2 cellular contexts compared by ENCODE assay signal in the genomic region with DNA sequence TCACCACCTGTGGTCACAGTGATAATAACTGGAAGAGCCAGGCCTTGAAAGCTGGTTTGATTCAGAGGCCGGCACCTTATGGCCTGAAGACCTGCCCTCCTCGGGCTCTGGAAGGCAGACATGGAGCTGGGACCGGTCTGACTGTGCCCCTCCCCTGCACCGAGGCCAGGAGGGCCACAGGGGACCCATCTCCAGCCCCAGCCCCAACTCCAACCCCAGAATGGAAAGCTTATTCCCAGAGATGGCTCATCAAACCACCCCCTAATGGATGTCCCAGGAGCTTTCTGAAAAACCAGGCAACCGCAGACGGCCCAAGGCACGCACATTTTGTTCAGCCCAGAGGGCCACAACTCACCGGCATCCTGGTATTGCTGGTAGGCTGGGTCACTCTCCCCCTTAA.
TF ChIP-seq lines count a peak whose summit lies in the region.

No MANE protein-coding gene starts in this region.

TF ChIP-seq in GM23338, 12 proteins besides CTCF, POLR2A, EP300 and RAD21 (continued from another document):
- TF ChIP-seq STAT1 (IDR thresholded peaks at IDR 0.05; ENCODE audit: unreplicated experiment): no peak
- TF ChIP-seq, protein P1, sequence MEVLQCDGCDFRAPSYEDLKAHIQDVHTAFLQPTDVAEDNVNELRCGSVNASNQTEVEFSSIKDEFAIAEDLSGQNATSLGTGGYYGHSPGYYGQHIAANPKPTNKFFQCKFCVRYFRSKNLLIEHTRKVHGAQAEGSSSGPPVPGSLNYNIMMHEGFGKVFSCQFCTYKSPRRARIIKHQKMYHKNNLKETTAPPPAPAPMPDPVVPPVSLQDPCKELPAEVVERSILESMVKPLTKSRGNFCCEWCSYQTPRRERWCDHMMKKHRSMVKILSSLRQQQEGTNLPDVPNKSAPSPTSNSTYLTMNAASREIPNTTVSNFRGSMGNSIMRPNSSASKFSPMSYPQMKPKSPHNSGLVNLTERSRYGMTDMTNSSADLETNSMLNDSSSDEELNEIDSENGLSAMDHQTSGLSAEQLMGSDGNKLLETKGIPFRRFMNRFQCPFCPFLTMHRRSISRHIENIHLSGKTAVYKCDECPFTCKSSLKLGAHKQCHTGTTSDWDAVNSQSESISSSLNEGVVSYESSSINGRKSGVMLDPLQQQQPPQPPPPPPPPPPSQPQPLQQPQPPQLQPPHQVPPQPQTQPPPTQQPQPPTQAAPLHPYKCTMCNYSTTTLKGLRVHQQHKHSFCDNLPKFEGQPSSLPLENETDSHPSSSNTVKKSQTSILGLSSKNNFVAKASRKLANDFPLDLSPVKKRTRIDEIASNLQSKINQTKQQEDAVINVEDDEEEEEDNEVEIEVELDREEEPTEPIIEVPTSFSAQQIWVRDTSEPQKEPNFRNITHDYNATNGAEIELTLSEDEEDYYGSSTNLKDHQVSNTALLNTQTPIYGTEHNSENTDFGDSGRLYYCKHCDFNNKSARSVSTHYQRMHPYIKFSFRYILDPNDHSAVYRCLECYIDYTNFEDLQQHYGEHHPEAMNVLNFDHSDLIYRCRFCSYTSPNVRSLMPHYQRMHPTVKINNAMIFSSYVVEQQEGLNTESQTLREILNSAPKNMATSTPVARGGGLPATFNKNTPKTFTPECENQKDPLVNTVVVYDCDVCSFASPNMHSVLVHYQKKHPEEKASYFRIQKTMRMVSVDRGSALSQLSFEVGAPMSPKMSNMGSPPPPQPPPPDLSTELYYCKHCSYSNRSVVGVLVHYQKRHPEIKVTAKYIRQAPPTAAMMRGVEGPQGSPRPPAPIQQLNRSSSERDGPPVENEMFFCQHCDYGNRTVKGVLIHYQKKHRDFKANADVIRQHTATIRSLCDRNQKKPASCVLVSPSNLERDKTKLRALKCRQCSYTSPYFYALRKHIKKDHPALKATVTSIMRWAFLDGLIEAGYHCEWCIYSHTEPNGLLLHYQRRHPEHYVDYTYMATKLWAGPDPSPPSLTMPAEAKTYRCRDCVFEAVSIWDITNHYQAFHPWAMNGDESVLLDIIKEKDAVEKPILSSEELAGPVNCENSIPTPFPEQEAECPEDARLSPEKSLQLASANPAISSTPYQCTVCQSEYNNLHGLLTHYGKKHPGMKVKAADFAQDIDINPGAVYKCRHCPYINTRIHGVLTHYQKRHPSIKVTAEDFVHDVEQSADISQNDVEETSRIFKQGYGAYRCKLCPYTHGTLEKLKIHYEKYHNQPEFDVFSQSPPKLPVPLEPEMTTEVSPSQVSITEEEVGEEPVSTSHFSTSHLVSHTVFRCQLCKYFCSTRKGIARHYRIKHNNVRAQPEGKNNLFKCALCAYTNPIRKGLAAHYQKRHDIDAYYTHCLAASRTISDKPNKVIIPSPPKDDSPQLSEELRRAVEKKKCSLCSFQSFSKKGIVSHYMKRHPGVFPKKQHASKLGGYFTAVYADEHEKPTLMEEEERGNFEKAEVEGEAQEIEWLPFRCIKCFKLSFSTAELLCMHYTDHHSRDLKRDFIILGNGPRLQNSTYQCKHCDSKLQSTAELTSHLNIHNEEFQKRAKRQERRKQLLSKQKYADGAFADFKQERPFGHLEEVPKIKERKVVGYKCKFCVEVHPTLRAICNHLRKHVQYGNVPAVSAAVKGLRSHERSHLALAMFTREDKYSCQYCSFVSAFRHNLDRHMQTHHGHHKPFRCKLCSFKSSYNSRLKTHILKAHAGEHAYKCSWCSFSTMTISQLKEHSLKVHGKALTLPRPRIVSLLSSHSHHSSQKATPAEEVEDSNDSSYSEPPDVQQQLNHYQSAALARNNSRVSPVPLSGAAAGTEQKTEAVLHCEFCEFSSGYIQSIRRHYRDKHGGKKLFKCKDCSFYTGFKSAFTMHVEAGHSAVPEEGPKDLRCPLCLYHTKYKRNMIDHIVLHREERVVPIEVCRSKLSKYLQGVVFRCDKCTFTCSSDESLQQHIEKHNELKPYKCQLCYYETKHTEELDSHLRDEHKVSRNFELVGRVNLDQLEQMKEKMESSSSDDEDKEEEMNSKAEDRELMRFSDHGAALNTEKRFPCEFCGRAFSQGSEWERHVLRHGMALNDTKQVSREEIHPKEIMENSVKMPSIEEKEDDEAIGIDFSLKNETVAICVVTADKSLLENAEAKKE (CRISPR knock-in tag; IDR thresholded peaks at IDR 0.05): no peak
- TF ChIP-seq, protein P2, sequence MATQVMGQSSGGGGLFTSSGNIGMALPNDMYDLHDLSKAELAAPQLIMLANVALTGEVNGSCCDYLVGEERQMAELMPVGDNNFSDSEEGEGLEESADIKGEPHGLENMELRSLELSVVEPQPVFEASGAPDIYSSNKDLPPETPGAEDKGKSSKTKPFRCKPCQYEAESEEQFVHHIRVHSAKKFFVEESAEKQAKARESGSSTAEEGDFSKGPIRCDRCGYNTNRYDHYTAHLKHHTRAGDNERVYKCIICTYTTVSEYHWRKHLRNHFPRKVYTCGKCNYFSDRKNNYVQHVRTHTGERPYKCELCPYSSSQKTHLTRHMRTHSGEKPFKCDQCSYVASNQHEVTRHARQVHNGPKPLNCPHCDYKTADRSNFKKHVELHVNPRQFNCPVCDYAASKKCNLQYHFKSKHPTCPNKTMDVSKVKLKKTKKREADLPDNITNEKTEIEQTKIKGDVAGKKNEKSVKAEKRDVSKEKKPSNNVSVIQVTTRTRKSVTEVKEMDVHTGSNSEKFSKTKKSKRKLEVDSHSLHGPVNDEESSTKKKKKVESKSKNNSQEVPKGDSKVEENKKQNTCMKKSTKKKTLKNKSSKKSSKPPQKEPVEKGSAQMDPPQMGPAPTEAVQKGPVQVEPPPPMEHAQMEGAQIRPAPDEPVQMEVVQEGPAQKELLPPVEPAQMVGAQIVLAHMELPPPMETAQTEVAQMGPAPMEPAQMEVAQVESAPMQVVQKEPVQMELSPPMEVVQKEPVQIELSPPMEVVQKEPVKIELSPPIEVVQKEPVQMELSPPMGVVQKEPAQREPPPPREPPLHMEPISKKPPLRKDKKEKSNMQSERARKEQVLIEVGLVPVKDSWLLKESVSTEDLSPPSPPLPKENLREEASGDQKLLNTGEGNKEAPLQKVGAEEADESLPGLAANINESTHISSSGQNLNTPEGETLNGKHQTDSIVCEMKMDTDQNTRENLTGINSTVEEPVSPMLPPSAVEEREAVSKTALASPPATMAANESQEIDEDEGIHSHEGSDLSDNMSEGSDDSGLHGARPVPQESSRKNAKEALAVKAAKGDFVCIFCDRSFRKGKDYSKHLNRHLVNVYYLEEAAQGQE (IDR thresholded peaks at IDR 0.05; ENCODE audit: unreplicated experiment): no peak
- TF ChIP-seq EZH2phosphoT487 (IDR thresholded peaks at IDR 0.05; ENCODE audit: unreplicated experiment): no peak
- TF ChIP-seq CREB1 (CRISPR knock-in tag; IDR thresholded peaks at IDR 0.05; ENCODE audit: low read depth): no peak

TF ChIP-seq in GM12878, 131 proteins besides CTCF, POLR2A, EP300 and RAD21 (continued from another document):
- TF ChIP-seq, protein P3, sequence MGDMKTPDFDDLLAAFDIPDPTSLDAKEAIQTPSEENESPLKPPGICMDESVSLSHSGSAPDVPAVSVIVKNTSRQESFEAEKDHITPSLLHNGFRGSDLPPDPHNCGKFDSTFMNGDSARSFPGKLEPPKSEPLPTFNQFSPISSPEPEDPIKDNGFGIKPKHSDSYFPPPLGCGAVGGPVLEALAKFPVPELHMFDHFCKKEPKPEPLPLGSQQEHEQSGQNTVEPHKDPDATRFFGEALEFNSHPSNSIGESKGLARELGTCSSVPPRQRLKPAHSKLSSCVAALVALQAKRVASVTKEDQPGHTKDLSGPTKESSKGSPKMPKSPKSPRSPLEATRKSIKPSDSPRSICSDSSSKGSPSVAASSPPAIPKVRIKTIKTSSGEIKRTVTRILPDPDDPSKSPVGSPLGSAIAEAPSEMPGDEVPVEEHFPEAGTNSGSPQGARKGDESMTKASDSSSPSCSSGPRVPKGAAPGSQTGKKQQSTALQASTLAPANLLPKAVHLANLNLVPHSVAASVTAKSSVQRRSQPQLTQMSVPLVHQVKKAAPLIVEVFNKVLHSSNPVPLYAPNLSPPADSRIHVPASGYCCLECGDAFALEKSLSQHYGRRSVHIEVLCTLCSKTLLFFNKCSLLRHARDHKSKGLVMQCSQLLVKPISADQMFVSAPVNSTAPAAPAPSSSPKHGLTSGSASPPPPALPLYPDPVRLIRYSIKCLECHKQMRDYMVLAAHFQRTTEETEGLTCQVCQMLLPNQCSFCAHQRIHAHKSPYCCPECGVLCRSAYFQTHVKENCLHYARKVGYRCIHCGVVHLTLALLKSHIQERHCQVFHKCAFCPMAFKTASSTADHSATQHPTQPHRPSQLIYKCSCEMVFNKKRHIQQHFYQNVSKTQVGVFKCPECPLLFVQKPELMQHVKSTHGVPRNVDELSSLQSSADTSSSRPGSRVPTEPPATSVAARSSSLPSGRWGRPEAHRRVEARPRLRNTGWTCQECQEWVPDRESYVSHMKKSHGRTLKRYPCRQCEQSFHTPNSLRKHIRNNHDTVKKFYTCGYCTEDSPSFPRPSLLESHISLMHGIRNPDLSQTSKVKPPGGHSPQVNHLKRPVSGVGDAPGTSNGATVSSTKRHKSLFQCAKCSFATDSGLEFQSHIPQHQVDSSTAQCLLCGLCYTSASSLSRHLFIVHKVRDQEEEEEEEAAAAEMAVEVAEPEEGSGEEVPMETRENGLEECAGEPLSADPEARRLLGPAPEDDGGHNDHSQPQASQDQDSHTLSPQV (IDR thresholded peaks at IDR 0.05): no peak
- no peak for TF ChIP-seq BHLHE40 (IDR thresholded peaks at IDR 0.05; ENCODE audit: borderline replicate concordance in 1 of 2, low read depth in 2 of 2, low read length in 1 of 2)
- TF ChIP-seq ZZZ3 (IDR thresholded peaks at IDR 0.05; ENCODE audit: control insufficient read depth, insufficient read length, low read depth): no peak
- TF ChIP-seq FOXK2 (IDR thresholded peaks at IDR 0.05): no peak
- TF ChIP-seq, protein P4, sequence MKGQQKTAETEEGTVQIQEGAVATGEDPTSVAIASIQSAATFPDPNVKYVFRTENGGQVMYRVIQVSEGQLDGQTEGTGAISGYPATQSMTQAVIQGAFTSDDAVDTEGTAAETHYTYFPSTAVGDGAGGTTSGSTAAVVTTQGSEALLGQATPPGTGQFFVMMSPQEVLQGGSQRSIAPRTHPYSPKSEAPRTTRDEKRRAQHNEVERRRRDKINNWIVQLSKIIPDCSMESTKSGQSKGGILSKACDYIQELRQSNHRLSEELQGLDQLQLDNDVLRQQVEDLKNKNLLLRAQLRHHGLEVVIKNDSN (IDR thresholded peaks at IDR 0.05; ENCODE audit: borderline replicate concordance, extremely low read length, insufficient read depth, low read depth, low read length): no peak
- TF ChIP-seq MEF2A (IDR thresholded peaks at IDR 0.05; ENCODE audit: insufficient read depth, low read depth, low read length): no peak
- TF ChIP-seq ASH2L (IDR thresholded peaks at IDR 0.05; ENCODE audit: borderline replicate concordance, low read depth): no peak
- no peak for TF ChIP-seq NBN (IDR thresholded peaks at IDR 0.05)
